Comparison of ENCODE assay signal across 8 cellular contexts in the genomic region with DNA sequence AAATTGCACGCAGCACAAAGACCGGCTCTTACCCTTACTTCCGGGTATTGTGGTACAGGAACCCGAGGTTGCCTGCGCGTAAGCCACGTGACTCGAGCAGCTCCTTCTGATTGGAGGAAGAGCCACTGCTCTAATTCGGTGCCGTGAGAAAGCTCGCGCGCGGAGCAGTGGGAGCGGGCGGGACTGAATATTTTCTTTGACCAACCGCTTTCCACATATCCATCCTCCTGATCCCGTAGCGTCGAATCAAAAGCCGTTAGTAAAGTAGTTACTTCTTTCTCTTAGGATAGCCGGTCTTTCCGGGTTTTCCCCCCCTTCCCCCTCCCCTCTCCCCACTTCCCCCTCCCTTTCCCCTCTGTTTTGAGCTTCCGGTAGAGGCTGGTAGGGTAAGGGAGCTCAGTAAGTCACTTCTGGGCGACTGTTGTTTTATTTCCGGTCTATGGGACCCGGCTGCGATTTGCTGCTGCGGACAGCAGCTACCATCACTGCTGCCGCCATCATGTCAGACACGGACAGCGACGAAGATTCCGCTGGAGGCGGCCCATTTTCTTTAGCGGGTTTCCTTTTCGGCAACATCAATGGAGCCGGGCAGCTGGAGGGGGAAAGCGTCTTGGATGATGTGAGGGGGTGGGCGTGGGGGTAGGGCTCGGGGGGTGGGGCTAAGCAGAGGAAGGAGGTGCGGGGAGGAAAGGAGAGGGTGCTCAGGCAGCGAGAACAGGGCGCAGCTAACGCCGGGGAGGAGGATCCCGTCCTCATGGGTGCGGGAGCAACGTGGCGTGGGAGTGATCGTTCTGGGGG. TPM values are rescaled to one million over a fixed set of nuclear protein-coding genes. Genes with fewer than 3 reads are reported as not detected.
DNase-seq lines count a peak whose midpoint lies in the region; ATAC-seq and TF ChIP-seq lines count a peak whose summit lies in the region.

A gene with protein sequence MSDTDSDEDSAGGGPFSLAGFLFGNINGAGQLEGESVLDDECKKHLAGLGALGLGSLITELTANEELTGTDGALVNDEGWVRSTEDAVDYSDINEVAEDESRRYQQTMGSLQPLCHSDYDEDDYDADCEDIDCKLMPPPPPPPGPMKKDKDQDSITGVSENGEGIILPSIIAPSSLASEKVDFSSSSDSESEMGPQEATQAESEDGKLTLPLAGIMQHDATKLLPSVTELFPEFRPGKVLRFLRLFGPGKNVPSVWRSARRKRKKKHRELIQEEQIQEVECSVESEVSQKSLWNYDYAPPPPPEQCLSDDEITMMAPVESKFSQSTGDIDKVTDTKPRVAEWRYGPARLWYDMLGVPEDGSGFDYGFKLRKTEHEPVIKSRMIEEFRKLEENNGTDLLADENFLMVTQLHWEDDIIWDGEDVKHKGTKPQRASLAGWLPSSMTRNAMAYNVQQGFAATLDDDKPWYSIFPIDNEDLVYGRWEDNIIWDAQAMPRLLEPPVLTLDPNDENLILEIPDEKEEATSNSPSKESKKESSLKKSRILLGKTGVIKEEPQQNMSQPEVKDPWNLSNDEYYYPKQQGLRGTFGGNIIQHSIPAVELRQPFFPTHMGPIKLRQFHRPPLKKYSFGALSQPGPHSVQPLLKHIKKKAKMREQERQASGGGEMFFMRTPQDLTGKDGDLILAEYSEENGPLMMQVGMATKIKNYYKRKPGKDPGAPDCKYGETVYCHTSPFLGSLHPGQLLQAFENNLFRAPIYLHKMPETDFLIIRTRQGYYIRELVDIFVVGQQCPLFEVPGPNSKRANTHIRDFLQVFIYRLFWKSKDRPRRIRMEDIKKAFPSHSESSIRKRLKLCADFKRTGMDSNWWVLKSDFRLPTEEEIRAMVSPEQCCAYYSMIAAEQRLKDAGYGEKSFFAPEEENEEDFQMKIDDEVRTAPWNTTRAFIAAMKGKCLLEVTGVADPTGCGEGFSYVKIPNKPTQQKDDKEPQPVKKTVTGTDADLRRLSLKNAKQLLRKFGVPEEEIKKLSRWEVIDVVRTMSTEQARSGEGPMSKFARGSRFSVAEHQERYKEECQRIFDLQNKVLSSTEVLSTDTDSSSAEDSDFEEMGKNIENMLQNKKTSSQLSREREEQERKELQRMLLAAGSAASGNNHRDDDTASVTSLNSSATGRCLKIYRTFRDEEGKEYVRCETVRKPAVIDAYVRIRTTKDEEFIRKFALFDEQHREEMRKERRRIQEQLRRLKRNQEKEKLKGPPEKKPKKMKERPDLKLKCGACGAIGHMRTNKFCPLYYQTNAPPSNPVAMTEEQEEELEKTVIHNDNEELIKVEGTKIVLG (N-terminal part only) (plus strand): TSS at position 482 of the 798 bp plus-strand sequence. CDS start 18 bp downstream, at position 500.

- H3K9me3 ChIP-seq in T-helper 17 cell (ENCODE audit: control insufficient read depth, low read length, poor library complexity, severe bottlenecking): no peaks in the 10 kb centered on the region
- H3K9me3 ChIP-seq in upper lobe of right lung: no peaks in the 10 kb centered on the region

- peaks cover 20% of the 10 kb centered on the region for H3K4me1 Mint-ChIP-seq in T-helper 17 cell

- H3K4me3 Mint-ChIP-seq in T-helper 17 cell: peak within 1 kb of the TSS; percentile 97

- H3K4me3 ChIP-seq in upper lobe of right lung: peak within 1 kb of the TSS; percentile 69

- peaks cover 11% of the 10 kb centered on the region for H3K36me3 ChIP-seq in upper lobe of right lung

- H3K27ac Mint-ChIP-seq in T-helper 17 cell: peak within 1 kb of the TSS; percentile 97

- H3K27me3 Mint-ChIP-seq in T-helper 17 cell: no peaks in the 10 kb centered on the region

- DNase-seq in NCI-H1694 treated with DMSO at 0.1 percent for 48 hours (lab: John Stamatoyannopoulos, UW) (peak; percentile 98), T-helper 17 cell (peak; percentile 72 to 83 (median 73)), amygdala (lab: John Stamatoyannopoulos, UW) (peak; percentile 10 to 96 (median 86)), left cardiac atrium (peak; percentile 95), posterior vena cava (ENCODE audit: low spot score) (peak; percentile 97), upper lobe of right lung (peak; percentile 95)

- no peaks in the 10 kb centered on the region for H3K27me3 ChIP-seq in upper lobe of right lung

- intact Hi-C loops in left cardiac atrium (cut with DNase I): loop anchor here (10.0 kb wide), 2 partner anchors 61 to 111 kb away; a partner anchor contains a TSS
- intact Hi-C loops in posterior vena cava (cut with DNase I): no loop called here
- intact Hi-C loops in upper lobe of right lung (cut with DNase I): no loop called here

- TF ChIP-seq POLR2A in GM15510 (IDR thresholded peaks at IDR 0.05; ENCODE audit: borderline replicate concordance, extremely low read depth, insufficient read length): peak; percentile 33

- no peak for TF ChIP-seq CTCF in upper lobe of right lung (IDR thresholded peaks at IDR 0.05)

- peak within 1 kb of the TSS; percentile 94 for H3K27ac ChIP-seq in upper lobe of right lung

- peaks cover 7% of the 10 kb centered on the region for H3K4me1 ChIP-seq in upper lobe of right lung

- peaks cover 3% of the 10 kb centered on the region for H3K36me3 Mint-ChIP-seq in T-helper 17 cell (ENCODE audit: low read depth)

- ATAC-seq in HG02885 (IDR thresholded peaks at IDR 0.05; ENCODE audit: poor library complexity, unreplicated experiment) (peak; percentile 87), T-helper 17 cell (peak; percentile 90), left cardiac atrium (peak; percentile 94 to 96), upper lobe of right lung (peak; percentile 97)

RNA-seq across cellular contexts. Expression of the gene that starts here (rescaled TPM):
- 10 to 100 TPM; 52.9 to 62.5 TPM for total RNA-seq in T-helper 17 cell
- 10 to 100 TPM; 17.8 to 23.0 TPM for total RNA-seq in left cardiac atrium
- 10 to 100 TPM; 28.8 to 41.4 TPM for total RNA-seq in posterior vena cava
- total RNA-seq in upper lobe of right lung: 35.0 TPM

Comparison
In these comparisons a context has a peak if more than half of its experiments do, and no peak if none do; other contexts are left out.
1. Peak in every context shown above with its lines: DNase-seq, ATAC-seq, H3K4me3 ChIP-seq and H3K27ac ChIP-seq.
2. intact Hi-C loops: an anchor here in left cardiac atrium (10.0 kb wide); none called in posterior vena cava and upper lobe of right lung.